In genomic region chr16:67807148-67807682, GRCh38 we compare ENCODE assay signal across 8 cellular contexts. TPM values are rescaled to one million over a fixed set of nuclear protein-coding genes. Genes with fewer than 3 reads are reported as not detected.
DNase-seq lines count a peak whose midpoint lies in the region; ATAC-seq and TF ChIP-seq lines count a peak whose summit lies in the region.

No MANE protein-coding gene starts in this region.

- no peak overlapping the region for H3K27ac ChIP-seq in SK-N-MC

- no peaks in the 10 kb centered on the region for H3K27me3 ChIP-seq in skeletal muscle satellite cell (ENCODE audit: control insufficient read depth, insufficient read depth, low read length)

- H3K4me3 ChIP-seq in SK-N-MC (peak overlapping the region; percentile 86), fibroblast of the aortic adventitia (ENCODE audit: low read depth, low read length) (peak overlapping the region; percentile 86), skeletal muscle satellite cell (ENCODE audit: low read length) (peak overlapping the region; percentile 84)

- H3K9me3 ChIP-seq in SK-N-MC (ENCODE audit: low read depth, low read length) (no peaks in the 10 kb centered on the region), skeletal muscle satellite cell (replicated peaks; ENCODE audit: low read length) (no peaks in the 10 kb centered on the region)

- DNase-seq in SK-N-MC (ENCODE audit: low read depth, low spot score) (no peak), fibroblast of the aortic adventitia (ENCODE audit: low read depth) (no peak), CD1c-positive myeloid dendritic cell (ENCODE audit: extremely low spot score) (no peak), Kasumi-1 (lab: John Stamatoyannopoulos, UW) (no peak), NCI-H2227 (lab: John Stamatoyannopoulos, UW; ENCODE audit: unreplicated experiment) (no peak)

- peaks cover 15% of the 10 kb centered on the region for H3K4me1 ChIP-seq in skeletal muscle satellite cell (ENCODE audit: control insufficient read depth, insufficient read depth, low read length)

- ATAC-seq in GM19328 (IDR thresholded peaks at IDR 0.05; ENCODE audit: unreplicated experiment) (peak; percentile 1), HG03175 (IDR thresholded peaks at IDR 0.05; ENCODE audit: unreplicated experiment) (no peak)

- H3K36me3 ChIP-seq in SK-N-MC (ENCODE audit: insufficient read depth, low read length) (no peaks in the 10 kb centered on the region; the same call in 1 of the 2 replicates), skeletal muscle satellite cell (ENCODE audit: insufficient read depth, low read length) (peaks cover 4% of the 10 kb centered on the region)

- H3K9ac ChIP-seq in SK-N-MC (ENCODE audit: insufficient read length) (no peak overlapping the region), skeletal muscle satellite cell (ENCODE audit: low read depth, low read length) (peak overlapping the region; percentile 75)

- peak overlapping the region; percentile 87 for H3K4me2 ChIP-seq in skeletal muscle satellite cell (ENCODE audit: low read length)

- TF ChIP-seq CTCF in fibroblast of the aortic adventitia (IDR thresholded peaks at IDR 0.05; ENCODE audit: insufficient read depth, low read length) = peak; percentile 26

RNA-seq across cellular contexts. Expression of gene TSNAXIP1, which starts 0.5 kb away (rescaled TPM):
- total RNA-seq in fibroblast of the aortic adventitia (ENCODE audit: low replicate concordance) = 0.99 and 1.8 TPM in 2 replicates
- total RNA-seq in skeletal muscle satellite cell (2012; rRNA removed) = 0.76 and 0.87 TPM in 2 replicates

RNA-seq across cellular contexts. Expression of gene RANBP10, which starts 0.9 kb away (rescaled TPM):
- total RNA-seq in fibroblast of the aortic adventitia (ENCODE audit: low replicate concordance) = 3.1 and 6.4 TPM in 2 replicates
- 3.5 and 4.2 TPM in 2 replicates for total RNA-seq in skeletal muscle satellite cell (2012; rRNA removed)

RNA-seq across cellular contexts. Expression of gene THAP11, which starts 34.9 kb away (rescaled TPM):
- 19.8 and 21.1 TPM in 2 replicates for total RNA-seq in fibroblast of the aortic adventitia (ENCODE audit: low replicate concordance)
- total RNA-seq in skeletal muscle satellite cell (2012; rRNA removed) = 17.0 and 26.0 TPM in 2 replicates

RNA-seq across cellular contexts. Expression of gene NUTF2, which starts 39.5 kb away (rescaled TPM):
- total RNA-seq in fibroblast of the aortic adventitia (ENCODE audit: low replicate concordance) = 24.4 and 155 TPM in 2 replicates
- 139 and 222 TPM in 2 replicates for total RNA-seq in skeletal muscle satellite cell (2012; rRNA removed)

RNA-seq across cellular contexts. Expression of gene CENPT, which starts 40.3 kb away (rescaled TPM):
- total RNA-seq in fibroblast of the aortic adventitia (ENCODE audit: low replicate concordance) = 28.9 and 39.9 TPM in 2 replicates
- total RNA-seq in skeletal muscle satellite cell (2012; rRNA removed) = 29.9 and 45.7 TPM in 2 replicates
